Comparison of ENCODE assay signal across 17 cellular contexts in genomic region chr11:10478574-10479550, GRCh38. TPM values are rescaled to one million over a fixed set of nuclear protein-coding genes. Genes with fewer than 3 reads are reported as not detected.
DNase-seq lines count a peak whose midpoint lies in the region; ATAC-seq and TF ChIP-seq lines count a peak whose summit lies in the region.
"Had no signal": no experiment of that assay in that cellular context is flagged by ENCODE, and none has a peak within 500 bp of the region (broad histone marks: within the 10 kb centered on the region; RNA-seq: fewer than 3 reads in every experiment).

No MANE protein-coding gene starts in this region.

- no peak overlapping the region for H3K4me3 ChIP-seq in esophagus muscularis mucosa
- H3K4me3 ChIP-seq: BLaER1 treated with 17β-estradiol and CSF1 and Interleukin-3, amounts not matched to agents 10 nM and 100 nM had no signal

- H3K27me3 ChIP-seq in esophagus muscularis mucosa, result no peaks in the 10 kb centered on the region
- H3K27me3 ChIP-seq: BLaER1 treated with 17β-estradiol and CSF1 and Interleukin-3, amounts not matched to agents 10 nM and 100 nM had no signal

- H3K4me3 Mint-ChIP-seq in HFFc6, result no peak overlapping the region
- H3K4me3 Mint-ChIP-seq in activated T-helper 17 cell treated with anti-CD3 and anti-CD28 coated beads, Interleukin-2, amount 50 U/mL, for 72 hours, result peak overlapping the region; percentile 6
- no peak overlapping the region for H3K4me3 Mint-ChIP-seq in progenitor cell of endocrine pancreas (ENCODE audit: low read depth)
- H3K4me3 Mint-ChIP-seq: type B pancreatic cell had no signal

- no peak for DNase-seq in HFFc6
- DNase-seq in globus pallidus (ENCODE audit: low spot score), result peak; percentile 51
- no peak for DNase-seq in progenitor cell of endocrine pancreas (ENCODE audit: low spot score, unreplicated experiment)
- DNase-seq in A172 (ENCODE audit: low spot score), result no peak
- no peak for DNase-seq in HuH-7 (ENCODE audit: low spot score)
- no peak for DNase-seq in esophagus muscularis mucosa (ENCODE audit: extremely low spot score)
- DNase-seq: activated CD4-positive, alpha-beta T cell treated with anti-CD3 and anti-CD28 coated beads, Interleukin-2, amount 50 U/mL, for 1 hour; DMS53; IMR-90; islet precursor cell; MV-4-11; NCI-H2029 treated with DMSO at 0.1 percent for 48 hours; stimulated activated CD4-positive, alpha-beta T cell treated with anti-CD3 and anti-CD28 coated beads, Interleukin-4, amount 100 ng/mL, for 4 hours had no signal

- H3K27ac ChIP-seq in esophagus muscularis mucosa (replicated peaks in 1 of 4), result no peak overlapping the region
- H3K27ac ChIP-seq: BLaER1 treated with 17β-estradiol and CSF1 and Interleukin-3, amounts not matched to agents 10 nM and 100 nM had no signal

- H3K27me3 Mint-ChIP-seq in HFFc6 (ENCODE audit: insufficient read depth) (no peaks in the 10 kb centered on the region; the same call in none of the 2 replicates), progenitor cell of endocrine pancreas (no peaks in the 10 kb centered on the region)
- no peaks in the 10 kb centered on the region for H3K27me3 Mint-ChIP-seq in activated T-helper 17 cell treated with anti-CD3 and anti-CD28 coated beads, Interleukin-2, amount 50 U/mL, for 72 hours
- H3K27me3 Mint-ChIP-seq: type B pancreatic cell had no signal

- no peak for ATAC-seq in activated T-helper 17 cell treated with anti-CD3 and anti-CD28 coated beads, Interleukin-2, amount 50 U/mL, for 72 hours (replicated peaks)
- ATAC-seq: Panc1 had no signal

- H3K4me1 Mint-ChIP-seq in HFFc6 (ENCODE audit: low read depth) (peaks cover 6% of the 10 kb centered on the region), progenitor cell of endocrine pancreas (ENCODE audit: low read depth) (peaks cover 2% of the 10 kb centered on the region)
- H3K4me1 Mint-ChIP-seq in activated T-helper 17 cell treated with anti-CD3 and anti-CD28 coated beads, Interleukin-2, amount 50 U/mL, for 72 hours, result peaks cover 34% of the 10 kb centered on the region

- peaks cover 0 to 7% (median 0%) of the 10 kb centered on the region in 4 donors for H3K36me3 ChIP-seq in esophagus muscularis mucosa

- peaks cover 0 to 12% (median 4%) of the 10 kb centered on the region in 4 donors for H3K4me1 ChIP-seq in esophagus muscularis mucosa

- peaks cover 4% of the 10 kb centered on the region for H3K36me3 Mint-ChIP-seq in HFFc6 (ENCODE audit: low read depth)
- no peaks in the 10 kb centered on the region for H3K36me3 Mint-ChIP-seq in activated T-helper 17 cell treated with anti-CD3 and anti-CD28 coated beads, Interleukin-2, amount 50 U/mL, for 72 hours (ENCODE audit: low read depth)
- H3K36me3 Mint-ChIP-seq in progenitor cell of endocrine pancreas (ENCODE audit: insufficient read depth), result peaks cover 3% of the 10 kb centered on the region
- H3K36me3 Mint-ChIP-seq: type B pancreatic cell had no signal

- TF ChIP-seq POLR2A in esophagus muscularis mucosa (IDR thresholded peaks at IDR 0.05; ENCODE audit: low read depth), result no peak

- H3K27ac Mint-ChIP-seq in HFFc6 (peak overlapping the region; percentile 21; the same call in 1 of the 2 replicates), progenitor cell of endocrine pancreas (peak overlapping the region; percentile 11)
- peak overlapping the region; percentile 36 for H3K27ac Mint-ChIP-seq in activated T-helper 17 cell treated with anti-CD3 and anti-CD28 coated beads, Interleukin-2, amount 50 U/mL, for 72 hours
- H3K27ac Mint-ChIP-seq: type B pancreatic cell had no signal

- H3K9me3 Mint-ChIP-seq in HFFc6 (no peaks in the 10 kb centered on the region), progenitor cell of endocrine pancreas (ENCODE audit: low read depth) (no peaks in the 10 kb centered on the region)
- H3K9me3 Mint-ChIP-seq in activated T-helper 17 cell treated with anti-CD3 and anti-CD28 coated beads, Interleukin-2, amount 50 U/mL, for 72 hours, result no peaks in the 10 kb centered on the region
- H3K9me3 Mint-ChIP-seq: type B pancreatic cell had no signal

- WGBS in esophagus muscularis mucosa, result 91% methylated on average over 16 of the region's 16 CpGs

- TF ChIP-seq CTCF in HFFc6 (IDR thresholded peaks at IDR 0.05), result no peak
- TF ChIP-seq CTCF in progenitor cell of endocrine pancreas (IDR thresholded peaks at IDR 0.05; ENCODE audit: unreplicated experiment), result no peak
- no peak for TF ChIP-seq CTCF in esophagus muscularis mucosa (IDR thresholded peaks at IDR 0.05)

- intact Hi-C loops in esophagus muscularis mucosa (cut with DNase I), result no loop called here

- no peaks in the 10 kb centered on the region for H3K9me3 ChIP-seq in esophagus muscularis mucosa
- H3K9me3 ChIP-seq: BLaER1 treated with 17β-estradiol and CSF1 and Interleukin-3, amounts not matched to agents 10 nM and 100 nM had no signal

- TF ChIP-seq EP300 in esophagus muscularis mucosa (IDR thresholded peaks at IDR 0.05), result no peak

RNA-seq across cellular contexts. Expression of gene AMPD3, which starts 23.8 kb away (rescaled TPM):
- total RNA-seq in HFFc6 (2021; fragmentation: NEBNext Ultra II Directional; extraction: Animal tissue kit (Norgen Biotek cat#: 25700)), result 10 to 100 TPM in 3 of 6 experiments, 1 to 10 TPM in 3; 9.6 to 10.6 (median 10.0) TPM
- total RNA-seq in activated T-helper 17 cell treated with anti-CD3 and anti-CD28 coated beads, Interleukin-2, amount 50 U/mL, for 72 hours, result 100 to 1,000 TPM in 1 of 2 donors, 10 to 100 TPM in 1; 30.6 to 179 TPM
- total RNA-seq in progenitor cell of endocrine pancreas (12.9 TPM in 2 replicates), esophagus muscularis mucosa (1 to 10 TPM; 3.8 to 7.5 (median 5.1) TPM)
- total RNA-seq in A172 (2014; rRNA removed; shearing (Covaris generic)), result 1.6 and 3.9 TPM in 2 replicates
